8 cellular contexts compared by ENCODE assay signal in the genomic region with DNA sequence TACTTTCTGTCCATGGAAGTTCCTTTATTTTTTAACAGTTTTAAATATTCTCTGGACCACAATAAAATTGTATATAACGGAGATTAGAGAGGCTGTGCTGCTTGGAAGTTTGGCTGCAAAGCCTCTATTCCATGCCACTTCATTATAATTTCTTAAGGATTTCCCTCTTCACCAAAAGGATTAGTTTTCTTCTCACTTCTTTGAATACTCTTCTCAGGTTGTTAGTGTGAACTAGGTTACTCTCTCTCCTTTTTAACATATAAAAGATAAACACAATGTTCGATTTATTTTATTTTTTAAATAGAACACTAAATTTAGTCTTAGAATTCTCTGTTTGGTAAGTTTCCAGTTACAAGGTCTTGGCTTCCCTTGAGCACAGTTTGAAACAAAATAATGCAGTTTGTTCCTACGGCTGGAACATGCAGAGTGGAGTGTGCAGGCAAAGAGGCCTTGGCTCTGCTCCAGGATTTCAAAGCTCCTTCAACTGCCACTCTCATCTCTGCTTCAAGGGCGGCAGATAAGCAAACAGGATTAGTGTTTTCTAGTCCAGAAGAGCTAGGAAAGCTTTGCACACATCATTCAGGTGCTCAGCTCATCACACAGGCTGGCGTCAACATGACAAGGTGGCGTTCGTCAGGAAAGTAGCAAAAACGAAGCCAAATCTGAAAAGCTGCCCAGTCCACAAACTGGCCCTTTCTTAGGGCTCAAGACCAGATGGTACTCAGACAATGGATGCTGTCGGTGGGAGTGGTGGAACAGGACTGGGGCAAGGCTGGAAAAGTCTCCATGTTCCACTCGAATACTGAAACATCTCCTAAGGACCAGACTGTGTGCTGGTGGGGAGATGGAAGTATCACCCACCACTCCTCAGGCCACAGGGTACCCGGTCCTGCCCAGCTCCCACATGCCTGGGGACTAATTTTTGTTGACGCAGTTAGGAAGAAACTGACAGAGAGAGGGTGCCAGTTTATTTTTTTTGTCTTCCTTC.
DNase-seq lines count a peak whose midpoint lies in the region; ATAC-seq and TF ChIP-seq lines count a peak whose summit lies in the region.

No MANE protein-coding gene starts in this region.

- ATAC-seq in GM21723 (IDR thresholded peaks at IDR 0.05; ENCODE audit: unreplicated experiment) = no peak
- ATAC-seq in GM21360 (IDR thresholded peaks at IDR 0.05; ENCODE audit: unreplicated experiment) = no peak

- peaks cover 11% of the 10 kb centered on the region for H3K36me3 Mint-ChIP-seq in osteocyte (ENCODE audit: unreplicated experiment)

- H3K4me1 Mint-ChIP-seq in osteocyte (ENCODE audit: unreplicated experiment) = peaks cover 22% of the 10 kb centered on the region

- DNase-seq in Daoy (ENCODE audit: low read depth) (peak; percentile 49), NCI-H2227 treated with DMSO at 0.1 percent for 48 hours (lab: John Stamatoyannopoulos, UW) (peak; percentile 70), cerebellar cortex (ENCODE audit: low spot score) (peak; percentile 85), osteocyte (ENCODE audit: extremely low spot score, unreplicated experiment) (no peak), NOMO-1 (lab: John Stamatoyannopoulos, UW; ENCODE audit: unreplicated experiment in 2 of 2) (no peak)
- no peak for DNase-seq in effector CD4-positive, alpha-beta T cell

- TF ChIP-seq CTCF in osteocyte (IDR thresholded peaks at IDR 0.05) = no peak

- no peak overlapping the region for H3K4me3 Mint-ChIP-seq in osteocyte (ENCODE audit: unreplicated experiment)

- no peaks in the 10 kb centered on the region for H3K27me3 Mint-ChIP-seq in osteocyte (ENCODE audit: unreplicated experiment)

- no peaks in the 10 kb centered on the region for H3K9me3 Mint-ChIP-seq in osteocyte (ENCODE audit: unreplicated experiment)

- H3K27ac Mint-ChIP-seq in osteocyte (ENCODE audit: unreplicated experiment) = peak overlapping the region; percentile 7

Comparison
In these comparisons a context has a peak if more than half of its experiments do, and no peak if none do; other contexts are left out.
1. DNase-seq: peak in Daoy (single experiment), NCI-H2227 treated with DMSO at 0.1 percent for 48 hours (single experiment) and cerebellar cortex (single experiment); none in osteocyte (single experiment), NOMO-1 (0 of 2) and effector CD4-positive, alpha-beta T cell (single experiment).